ENCODE assay signal across 22 cellular contexts in the genomic region with DNA sequence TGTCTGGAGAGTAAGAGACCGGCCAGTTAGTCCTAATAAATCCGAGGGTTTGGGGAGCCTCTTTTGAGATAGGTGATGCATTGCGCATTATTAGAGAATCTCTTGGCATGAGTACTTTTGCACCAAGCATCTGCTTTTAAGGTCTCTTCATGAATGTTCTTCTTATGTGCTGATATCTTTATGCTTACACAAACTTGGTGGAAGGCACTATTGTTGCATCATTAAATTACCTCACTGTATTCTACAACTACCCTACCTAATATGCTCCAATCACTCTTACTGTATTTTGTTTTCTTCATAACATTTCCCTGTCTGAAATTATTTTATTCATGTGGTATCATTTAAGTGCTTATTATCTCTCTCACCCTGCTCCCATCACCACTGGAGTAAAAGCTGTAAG.
"Had no signal": no experiment of that assay in that cellular context is flagged by ENCODE, and none has a peak within 500 bp of the region (broad histone marks: within the 10 kb centered on the region; RNA-seq: fewer than 3 reads in every experiment).

No MANE protein-coding gene starts in this region.

- H3K36me3 Mint-ChIP-seq: activated naive CD8-positive, alpha-beta T cell; naive B cell had no signal

- H3K9me3 Mint-ChIP-seq: endodermal cell; naive B cell; neural progenitor cell; stimulated activated naive CD8-positive, alpha-beta T cell treated with anti-CD3 and anti-CD28 coated beads, Interleukin-15, Interleukin-2, amounts not matched to agents 100 ng/mL and 50 ng/mL, for 24 hours had no signal

- H3K9ac ChIP-seq: neural progenitor cell had no signal

- H2AFZ ChIP-seq: neural progenitor cell had no signal

- H3K27ac Mint-ChIP-seq: activated naive CD8-positive, alpha-beta T cell; endodermal cell; naive B cell; stimulated activated naive CD8-positive, alpha-beta T cell treated with anti-CD3 and anti-CD28 coated beads, Interleukin-15, Interleukin-2, amounts not matched to agents 100 ng/mL and 50 ng/mL, for 24 hours had no signal

- H3K4me1 ChIP-seq: vagina had no signal

- H3K4me3 Mint-ChIP-seq: activated naive CD8-positive, alpha-beta T cell; endodermal cell; naive B cell; neural progenitor cell; stimulated activated naive CD8-positive, alpha-beta T cell treated with anti-CD3 and anti-CD28 coated beads, Interleukin-15, Interleukin-2, amounts not matched to agents 100 ng/mL and 50 ng/mL, for 24 hours had no signal

- H3K4me1 Mint-ChIP-seq: naive B cell had no signal

- H3K9me3 ChIP-seq: ovary, sigmoid colon, suprapubic skin, transverse colon, vagina had no signal

- H3K27ac ChIP-seq: dorsolateral prefrontal cortex, ovary, suprapubic skin, transverse colon, vagina, WERI-Rb-1 had no signal

- ATAC-seq: left lobe of liver had no signal

- H3K36me3 ChIP-seq: neural progenitor cell, ovary, sigmoid colon, suprapubic skin, transverse colon, vagina, WERI-Rb-1 had no signal

- H3K27me3 ChIP-seq: neural progenitor cell, ovary, sigmoid colon, suprapubic skin, transverse colon, vagina had no signal

- DNase-seq: activated CD4-positive, alpha-beta T cell treated with anti-CD3 and anti-CD28 coated beads for 1 hour; activated CD4-positive, alpha-beta T cell treated with anti-CD3 and anti-CD28 coated beads, Interleukin-2, amount 50 U/mL, for 4 hours; activated gamma-delta T cell treated with Interleukin-2 at 50 U/mL for 16 hours; caudate nucleus; dorsolateral prefrontal cortex; endodermal cell; glutamatergic neuron; hypothalamus; naive B cell; ovary; sigmoid colon; stimulated activated CD4-positive, alpha-beta T cell treated with anti-CD3 and anti-CD28 coated beads, Interleukin-12 subunit alpha, Interleukin-12 subunit beta, amount 100 ng/mL, for 4 hours; stimulated activated CD4-positive, alpha-beta T cell treated with anti-CD3 and anti-CD28 coated beads, Interleukin-2, amount 100 ng/mL, for 24 hours; transverse colon; WERI-Rb-1 had no signal

- H3K4me3 ChIP-seq: dorsolateral prefrontal cortex, lung, neural progenitor cell, ovary, sigmoid colon, suprapubic skin, transverse colon, vagina had no signal
